In genomic region chr2:148903946-148904345, GRCh38 we compare ENCODE assay signal across 22 cellular contexts.
"Had no signal": no experiment of that assay in that cellular context is flagged by ENCODE, and none has a peak within 500 bp of the region (broad histone marks: within the 10 kb centered on the region; RNA-seq: fewer than 3 reads in every experiment).

No MANE protein-coding gene starts in this region.

- H3K9me3 ChIP-seq: adrenal gland, breast epithelium, esophagus squamous epithelium, gastrocnemius medialis, heart left ventricle, transverse colon had no signal

- ATAC-seq: activated CD4-positive, alpha-beta T cell treated with anti-CD3 and anti-CD28 coated beads for 36 hours; effector memory CD8-positive, alpha-beta T cell; gastrocnemius medialis; heart left ventricle; left cardiac atrium; natural killer cell treated with Interleukin-12 subunit alpha and Interleukin-12 subunit beta and Interleukin-15 and Interleukin-18, amount 100 ng/mL, for 72 hours; stimulated activated naive B cell treated with anti-CD40 and anti-IgM and Interleukin-4, amounts not matched to agents 10 μg/mL and 1 μg/mL and 100 μg/mL, for 72 hours had no signal

- H3K36me3 ChIP-seq: adrenal gland, breast epithelium, esophagus squamous epithelium, gastrocnemius medialis, heart left ventricle, sigmoid colon, transverse colon had no signal

- H3K4me3 ChIP-seq: adrenal gland, breast epithelium, esophagus squamous epithelium, gastrocnemius medialis, heart left ventricle, sigmoid colon, transverse colon had no signal

- H3K4me1 ChIP-seq: breast epithelium, esophagus squamous epithelium, gastrocnemius medialis, heart left ventricle, sigmoid colon, transverse colon had no signal

- DNase-seq: activated B cell treated with CpG ODN at 0.5 μM for 24 hours; activated CD4-positive, alpha-beta T cell treated with anti-CD3 and anti-CD28 coated beads for 36 hours; activated CD4-positive, alpha-beta T cell treated with anti-CD3 and anti-CD28 coated beads, Interleukin-2, amount 50 U/mL, for 4 hours; activated CD8-positive, alpha-beta memory T cell treated with anti-CD3 and anti-CD28 coated beads for 24 hours; activated CD8-positive, alpha-beta memory T cell treated with anti-CD3 and anti-CD28 coated beads, Interleukin-2, amount 50 U/mL, for 4 hours; activated naive CD4-positive, alpha-beta T cell; activated T-cell treated with anti-CD3 and anti-CD28 coated beads, Interleukin-2, amount 50 U/mL, for 24 hours; adrenal gland; effector memory CD8-positive, alpha-beta T cell; esophagus squamous epithelium; gastrocnemius medialis; heart left ventricle; left cardiac atrium; midbrain; retina; sigmoid colon; stimulated activated CD4-positive, alpha-beta T cell treated with anti-CD3 and anti-CD28 coated beads, Interleukin-2, amount 100 ng/mL, for 48 hours; stimulated activated CD8-positive, alpha-beta memory T cell treated with anti-CD3 and anti-CD28 coated beads, Interleukin-4, amount 100 ng/mL, for 48 hours; stimulated activated naive B cell treated with anti-CD40 and anti-IgM and Interleukin-4, amounts not matched to agents 10 μg/mL and 1 μg/mL and 100 μg/mL, for 72 hours; transverse colon had no signal

- H3K27me3 ChIP-seq: adrenal gland, breast epithelium, gastrocnemius medialis, sigmoid colon, transverse colon had no signal

- H3K27ac ChIP-seq: adrenal gland, breast epithelium, esophagus squamous epithelium, gastrocnemius medialis, heart left ventricle, sigmoid colon, transverse colon had no signal
